35 cellular contexts compared by ENCODE assay signal in genomic region chr9:85746309-85746708, GRCh38. TPM values are rescaled to one million over a fixed set of nuclear protein-coding genes. Genes with fewer than 3 reads are reported as not detected.
DNase-seq lines count a peak whose midpoint lies in the region; ATAC-seq and TF ChIP-seq lines count a peak whose summit lies in the region.
"Had no signal": no experiment of that assay in that cellular context is flagged by ENCODE, and none has a peak within 500 bp of the region (broad histone marks: within the 10 kb centered on the region; RNA-seq: fewer than 3 reads in every experiment).

No MANE protein-coding gene starts in this region.

- POLR2A ChIA-PET in HEK293 (lab: Yijun Ruan, JAX) (no interaction called here), WTC11 (lab: Charles Lee) (no interaction called here)

- no peaks in the 10 kb centered on the region for H3K9me3 ChIP-seq in HEK293 (ENCODE audit: control insufficient read depth, insufficient read depth, low read depth, low read length)
- H3K9me3 ChIP-seq: A549; BE2C; BLaER1; BLaER1 treated with 17β-estradiol and CSF1 and Interleukin-3, amounts not matched to agents 10 nM and 100 nM; Caco-2 had no signal

- no peak overlapping the region for H3K27ac ChIP-seq in HEK293 (ENCODE audit: extremely low read depth, low read depth, low read length)
- H3K27ac ChIP-seq: 22Rv1; A549; BLaER1; BLaER1 treated with 17β-estradiol and CSF1 and Interleukin-3, amounts not matched to agents 10 nM and 100 nM; C4-2B had no signal

- peaks cover 4% of the 10 kb centered on the region for H3K27me3 Mint-ChIP-seq in stimulated activated naive CD8-positive, alpha-beta T cell treated with anti-CD3 and anti-CD28 coated beads, Interleukin-15, Interleukin-2, amounts not matched to agents 100 ng/mL and 50 ng/mL, for 24 hours
- H3K27me3 Mint-ChIP-seq in WTC11 (ENCODE audit: low read depth): no peaks in the 10 kb centered on the region; the same call in 1 of the 2 replicates
- H3K27me3 Mint-ChIP-seq in dendritic cell treated with granulocyte-macrophage colony-stimulating factor and Interleukin-4, amounts not matched to agents 40 ng/mL and 50 ng/mL, for 4 days: no peaks in the 10 kb centered on the region
- H3K27me3 Mint-ChIP-seq: CD4-positive, alpha-beta T cell had no signal

- H3K27ac Mint-ChIP-seq in stimulated activated naive CD8-positive, alpha-beta T cell treated with anti-CD3 and anti-CD28 coated beads, Interleukin-15, Interleukin-2, amounts not matched to agents 100 ng/mL and 50 ng/mL, for 24 hours: peak overlapping the region; percentile 0
- no peak overlapping the region for H3K27ac Mint-ChIP-seq in WTC11
- peak overlapping the region; percentile 4 for H3K27ac Mint-ChIP-seq in dendritic cell treated with granulocyte-macrophage colony-stimulating factor and Interleukin-4, amounts not matched to agents 40 ng/mL and 50 ng/mL, for 4 days
- H3K27ac Mint-ChIP-seq: B cell; CD4-positive, alpha-beta T cell; CD4-positive, CD25-positive, alpha-beta regulatory T cell; CD8-positive, alpha-beta T cell had no signal

- no peaks in the 10 kb centered on the region for H3K9me3 Mint-ChIP-seq in stimulated activated naive CD8-positive, alpha-beta T cell treated with anti-CD3 and anti-CD28 coated beads, Interleukin-15, Interleukin-2, amounts not matched to agents 100 ng/mL and 50 ng/mL, for 24 hours
- no peaks in the 10 kb centered on the region for H3K9me3 Mint-ChIP-seq in WTC11
- H3K9me3 Mint-ChIP-seq in dendritic cell treated with granulocyte-macrophage colony-stimulating factor and Interleukin-4, amounts not matched to agents 40 ng/mL and 50 ng/mL, for 4 days: no peaks in the 10 kb centered on the region
- H3K9me3 Mint-ChIP-seq: CD4-positive, alpha-beta memory T cell; CD4-positive, alpha-beta T cell; CD4-positive, CD25-positive, alpha-beta regulatory T cell; CD8-positive, alpha-beta memory T cell; CD8-positive, alpha-beta T cell had no signal

- CTCF ChIA-PET in HEK293 (lab: Yijun Ruan, JAX) (no interaction called here), WTC11 (lab: Charles Lee) (no interaction called here)

- intact Hi-C loops in dendritic cell treated with granulocyte-macrophage colony-stimulating factor and Interleukin-4, amounts not matched to agents 40 ng/mL and 50 ng/mL, for 4 days (cut with micrococcal nuclease): no loop called here

- no peak for ATAC-seq in stimulated activated naive CD8-positive, alpha-beta T cell treated with anti-CD3 and anti-CD28 coated beads, Interleukin-15, Interleukin-2, amounts not matched to agents 100 U/mL and 50 U/mL, for 24 hours
- ATAC-seq in WTC11 (no peak), HG03439 (IDR thresholded peaks at IDR 0.05; ENCODE audit: unreplicated experiment) (no peak), GM21723 (IDR thresholded peaks at IDR 0.05; ENCODE audit: unreplicated experiment) (no peak)
- ATAC-seq: A549; CD8-positive, alpha-beta T cell had no signal

- peaks cover 13% of the 10 kb centered on the region for H3K4me1 Mint-ChIP-seq in stimulated activated naive CD8-positive, alpha-beta T cell treated with anti-CD3 and anti-CD28 coated beads, Interleukin-15, Interleukin-2, amounts not matched to agents 100 ng/mL and 50 ng/mL, for 24 hours (ENCODE audit: low read depth)
- peaks cover 30% of the 10 kb centered on the region for H3K4me1 Mint-ChIP-seq in WTC11
- peaks cover 66% of the 10 kb centered on the region for H3K4me1 Mint-ChIP-seq in dendritic cell treated with granulocyte-macrophage colony-stimulating factor and Interleukin-4, amounts not matched to agents 40 ng/mL and 50 ng/mL, for 4 days (ENCODE audit: low read depth)

- H3K4me3 ChIP-seq in HEK293 (ENCODE audit: low read depth, low read length): no peak overlapping the region
- H3K4me3 ChIP-seq: A549; BLaER1; BLaER1 treated with 17β-estradiol and CSF1 and Interleukin-3, amounts not matched to agents 10 nM and 100 nM had no signal

- H3K36me3 Mint-ChIP-seq in stimulated activated naive CD8-positive, alpha-beta T cell treated with anti-CD3 and anti-CD28 coated beads, Interleukin-15, Interleukin-2, amounts not matched to agents 100 ng/mL and 50 ng/mL, for 24 hours (ENCODE audit: low read depth): no peaks in the 10 kb centered on the region
- H3K36me3 Mint-ChIP-seq in WTC11: no peaks in the 10 kb centered on the region
- H3K36me3 Mint-ChIP-seq in dendritic cell treated with granulocyte-macrophage colony-stimulating factor and Interleukin-4, amounts not matched to agents 40 ng/mL and 50 ng/mL, for 4 days (ENCODE audit: low read depth): peaks cover 23% of the 10 kb centered on the region
- H3K36me3 Mint-ChIP-seq: CD4-positive, CD25-positive, alpha-beta regulatory T cell had no signal

- TF ChIP-seq CTCF in HEK293 (tag by site-specific recombination; IDR thresholded peaks at IDR 0.05) (no peak), WTC11 (IDR thresholded peaks at IDR 0.05) (no peak)

- H3K36me3 ChIP-seq in HEK293 (ENCODE audit: control insufficient read depth in 2 of 2, insufficient read depth in 1 of 2, low read length in 2 of 2): no peaks in the 10 kb centered on the region
- H3K36me3 ChIP-seq: BE2C; BLaER1; BLaER1 treated with 17β-estradiol and CSF1 and Interleukin-3, amounts not matched to agents 10 nM and 100 nM had no signal

- H3K4me3 Mint-ChIP-seq in stimulated activated naive CD8-positive, alpha-beta T cell treated with anti-CD3 and anti-CD28 coated beads, Interleukin-15, Interleukin-2, amounts not matched to agents 100 ng/mL and 50 ng/mL, for 24 hours: no peak overlapping the region
- H3K4me3 Mint-ChIP-seq in WTC11: no peak overlapping the region
- no peak overlapping the region for H3K4me3 Mint-ChIP-seq in dendritic cell treated with granulocyte-macrophage colony-stimulating factor and Interleukin-4, amounts not matched to agents 40 ng/mL and 50 ng/mL, for 4 days
- H3K4me3 Mint-ChIP-seq: B cell; CD14-positive monocyte; CD4-positive, alpha-beta memory T cell; CD4-positive, alpha-beta T cell; CD8-positive, alpha-beta memory T cell; CD8-positive, alpha-beta T cell had no signal

- no peak for DNase-seq in stimulated activated naive CD8-positive, alpha-beta T cell treated with anti-CD3 and anti-CD28 coated beads, Interleukin-15, Interleukin-2, amounts not matched to agents 100 U/mL and 50 U/mL, for 24 hours
- no peak for DNase-seq in WTC11 (ENCODE audit: low spot score)
- no peak for DNase-seq in cortex of kidney (lab: John Stamatoyannopoulos, UW)
- DNase-seq: 8988T; ACHN; AML-193; BE2C; C1 segment of cervical spinal cord; Caco-2; Calu3; CD4-positive, alpha-beta memory T cell; CD4-positive, alpha-beta T cell; CD4-positive, CD25-positive, alpha-beta regulatory T cell; CD8-positive, alpha-beta memory T cell; CD8-positive, alpha-beta T cell; COR-L47; DMS 273 treated with DMSO at 0.1 percent for 48 hours; DMS153; DMS53; DMS79; DMS79 treated with DMSO at 0.1 percent for 48 hours; DND-41; EL had no signal

- no peaks in the 10 kb centered on the region; the same call in 1 of the 2 replicates for H3K4me1 ChIP-seq in HEK293 (ENCODE audit: control insufficient read depth, insufficient read depth, low read length)
- H3K4me1 ChIP-seq: BE2C had no signal

TF ChIP-seq in HEK293, 187 proteins besides CTCF, POLR2A, EP300 and RAD21:
- TF ChIP-seq ZNF140 (tag by site-specific recombination; IDR thresholded peaks at IDR 0.05) (no peak), ZNF311 (tag by site-specific recombination; IDR thresholded peaks at IDR 0.05; ENCODE audit: borderline replicate concordance) (no peak), ZNF10 (tag by site-specific recombination; IDR thresholded peaks at IDR 0.05) (no peak), IKZF3 (tag by site-specific recombination; IDR thresholded peaks at IDR 0.05) (no peak), ZNF37A (tag by site-specific recombination; IDR thresholded peaks at IDR 0.05) (no peak), ZNF121 (tag by site-specific recombination; IDR thresholded peaks at IDR 0.05) (peak; percentile 93), ZNF174 (tag by site-specific recombination; IDR thresholded peaks at IDR 0.05) (no peak), ZNF660 (tag by site-specific recombination; IDR thresholded peaks at IDR 0.05) (no peak)

TF ChIP-seq in WTC11, 78 proteins besides CTCF, POLR2A, EP300 and RAD21:
- no peak for TF ChIP-seq ESRRA (CRISPR knock-in tag; IDR thresholded peaks at IDR 0.05; ENCODE audit: borderline replicate concordance)
- TF ChIP-seq ZNF121 (CRISPR knock-in tag; IDR thresholded peaks at IDR 0.05): 0 out of 2 replicates have a peak, but pooled peaks have one; percentile 24

RNA-seq across cellular contexts. Expression of gene AGTPBP1, which starts 4.6 kb away (rescaled TPM):
- 53.6 to 54.7 TPM (median 54.4 TPM) in 3 replicates for total RNA-seq in WTC11 (2021)
